Comparison of ENCODE assay signal across 1 cellular context in the genomic region with DNA sequence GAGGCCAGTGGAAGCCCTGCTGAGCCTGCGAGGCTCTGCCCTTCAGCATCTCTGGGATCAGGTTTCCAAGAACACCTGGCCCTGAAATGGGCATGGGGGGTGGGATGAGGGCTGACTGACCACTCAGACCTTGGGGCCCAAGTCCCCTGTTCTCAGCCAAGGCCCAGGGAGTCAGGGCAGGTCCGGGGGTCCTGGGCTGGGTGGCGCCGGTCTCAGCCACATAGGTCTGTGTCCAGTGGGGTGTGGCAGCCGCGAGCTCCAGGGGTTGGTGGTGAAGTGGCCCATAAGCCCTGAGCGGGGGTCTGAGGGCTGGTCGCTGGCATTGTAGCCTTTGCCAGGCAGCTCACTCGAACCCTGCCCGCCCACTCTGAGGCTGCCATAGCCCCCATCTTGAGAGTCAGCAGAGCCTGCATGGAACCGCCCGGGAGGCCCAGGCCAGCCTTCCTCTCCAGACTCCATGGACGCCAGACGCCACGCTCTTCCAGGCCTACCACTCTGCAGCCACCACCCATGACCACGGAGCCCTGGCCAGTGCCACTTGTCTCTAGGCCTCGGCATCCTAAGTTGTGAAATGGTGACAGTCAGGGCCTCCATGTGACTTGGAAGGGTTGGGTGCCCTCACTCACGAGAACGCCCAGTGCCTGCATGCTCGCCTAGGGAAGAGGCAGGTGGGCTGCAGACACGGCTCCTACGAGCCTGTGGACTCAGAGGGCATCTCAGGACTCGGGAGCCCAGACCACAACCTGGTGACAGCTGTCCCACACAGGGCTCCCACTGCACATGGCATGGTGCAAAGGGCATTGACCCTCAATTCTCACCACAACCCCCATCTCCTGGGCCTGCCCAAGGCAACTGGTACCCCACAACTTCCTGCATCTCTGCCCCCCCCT.
TF ChIP-seq lines count a peak whose summit lies in the region.

No MANE protein-coding gene starts in this region.

TF ChIP-seq in H1, 55 proteins besides CTCF, POLR2A, EP300 and RAD21:
- no peak for TF ChIP-seq NANOG (IDR thresholded peaks at IDR 0.05; ENCODE audit: insufficient read depth, low read depth, low read length, poor library complexity, severe bottlenecking)
- TF ChIP-seq, protein P1, sequence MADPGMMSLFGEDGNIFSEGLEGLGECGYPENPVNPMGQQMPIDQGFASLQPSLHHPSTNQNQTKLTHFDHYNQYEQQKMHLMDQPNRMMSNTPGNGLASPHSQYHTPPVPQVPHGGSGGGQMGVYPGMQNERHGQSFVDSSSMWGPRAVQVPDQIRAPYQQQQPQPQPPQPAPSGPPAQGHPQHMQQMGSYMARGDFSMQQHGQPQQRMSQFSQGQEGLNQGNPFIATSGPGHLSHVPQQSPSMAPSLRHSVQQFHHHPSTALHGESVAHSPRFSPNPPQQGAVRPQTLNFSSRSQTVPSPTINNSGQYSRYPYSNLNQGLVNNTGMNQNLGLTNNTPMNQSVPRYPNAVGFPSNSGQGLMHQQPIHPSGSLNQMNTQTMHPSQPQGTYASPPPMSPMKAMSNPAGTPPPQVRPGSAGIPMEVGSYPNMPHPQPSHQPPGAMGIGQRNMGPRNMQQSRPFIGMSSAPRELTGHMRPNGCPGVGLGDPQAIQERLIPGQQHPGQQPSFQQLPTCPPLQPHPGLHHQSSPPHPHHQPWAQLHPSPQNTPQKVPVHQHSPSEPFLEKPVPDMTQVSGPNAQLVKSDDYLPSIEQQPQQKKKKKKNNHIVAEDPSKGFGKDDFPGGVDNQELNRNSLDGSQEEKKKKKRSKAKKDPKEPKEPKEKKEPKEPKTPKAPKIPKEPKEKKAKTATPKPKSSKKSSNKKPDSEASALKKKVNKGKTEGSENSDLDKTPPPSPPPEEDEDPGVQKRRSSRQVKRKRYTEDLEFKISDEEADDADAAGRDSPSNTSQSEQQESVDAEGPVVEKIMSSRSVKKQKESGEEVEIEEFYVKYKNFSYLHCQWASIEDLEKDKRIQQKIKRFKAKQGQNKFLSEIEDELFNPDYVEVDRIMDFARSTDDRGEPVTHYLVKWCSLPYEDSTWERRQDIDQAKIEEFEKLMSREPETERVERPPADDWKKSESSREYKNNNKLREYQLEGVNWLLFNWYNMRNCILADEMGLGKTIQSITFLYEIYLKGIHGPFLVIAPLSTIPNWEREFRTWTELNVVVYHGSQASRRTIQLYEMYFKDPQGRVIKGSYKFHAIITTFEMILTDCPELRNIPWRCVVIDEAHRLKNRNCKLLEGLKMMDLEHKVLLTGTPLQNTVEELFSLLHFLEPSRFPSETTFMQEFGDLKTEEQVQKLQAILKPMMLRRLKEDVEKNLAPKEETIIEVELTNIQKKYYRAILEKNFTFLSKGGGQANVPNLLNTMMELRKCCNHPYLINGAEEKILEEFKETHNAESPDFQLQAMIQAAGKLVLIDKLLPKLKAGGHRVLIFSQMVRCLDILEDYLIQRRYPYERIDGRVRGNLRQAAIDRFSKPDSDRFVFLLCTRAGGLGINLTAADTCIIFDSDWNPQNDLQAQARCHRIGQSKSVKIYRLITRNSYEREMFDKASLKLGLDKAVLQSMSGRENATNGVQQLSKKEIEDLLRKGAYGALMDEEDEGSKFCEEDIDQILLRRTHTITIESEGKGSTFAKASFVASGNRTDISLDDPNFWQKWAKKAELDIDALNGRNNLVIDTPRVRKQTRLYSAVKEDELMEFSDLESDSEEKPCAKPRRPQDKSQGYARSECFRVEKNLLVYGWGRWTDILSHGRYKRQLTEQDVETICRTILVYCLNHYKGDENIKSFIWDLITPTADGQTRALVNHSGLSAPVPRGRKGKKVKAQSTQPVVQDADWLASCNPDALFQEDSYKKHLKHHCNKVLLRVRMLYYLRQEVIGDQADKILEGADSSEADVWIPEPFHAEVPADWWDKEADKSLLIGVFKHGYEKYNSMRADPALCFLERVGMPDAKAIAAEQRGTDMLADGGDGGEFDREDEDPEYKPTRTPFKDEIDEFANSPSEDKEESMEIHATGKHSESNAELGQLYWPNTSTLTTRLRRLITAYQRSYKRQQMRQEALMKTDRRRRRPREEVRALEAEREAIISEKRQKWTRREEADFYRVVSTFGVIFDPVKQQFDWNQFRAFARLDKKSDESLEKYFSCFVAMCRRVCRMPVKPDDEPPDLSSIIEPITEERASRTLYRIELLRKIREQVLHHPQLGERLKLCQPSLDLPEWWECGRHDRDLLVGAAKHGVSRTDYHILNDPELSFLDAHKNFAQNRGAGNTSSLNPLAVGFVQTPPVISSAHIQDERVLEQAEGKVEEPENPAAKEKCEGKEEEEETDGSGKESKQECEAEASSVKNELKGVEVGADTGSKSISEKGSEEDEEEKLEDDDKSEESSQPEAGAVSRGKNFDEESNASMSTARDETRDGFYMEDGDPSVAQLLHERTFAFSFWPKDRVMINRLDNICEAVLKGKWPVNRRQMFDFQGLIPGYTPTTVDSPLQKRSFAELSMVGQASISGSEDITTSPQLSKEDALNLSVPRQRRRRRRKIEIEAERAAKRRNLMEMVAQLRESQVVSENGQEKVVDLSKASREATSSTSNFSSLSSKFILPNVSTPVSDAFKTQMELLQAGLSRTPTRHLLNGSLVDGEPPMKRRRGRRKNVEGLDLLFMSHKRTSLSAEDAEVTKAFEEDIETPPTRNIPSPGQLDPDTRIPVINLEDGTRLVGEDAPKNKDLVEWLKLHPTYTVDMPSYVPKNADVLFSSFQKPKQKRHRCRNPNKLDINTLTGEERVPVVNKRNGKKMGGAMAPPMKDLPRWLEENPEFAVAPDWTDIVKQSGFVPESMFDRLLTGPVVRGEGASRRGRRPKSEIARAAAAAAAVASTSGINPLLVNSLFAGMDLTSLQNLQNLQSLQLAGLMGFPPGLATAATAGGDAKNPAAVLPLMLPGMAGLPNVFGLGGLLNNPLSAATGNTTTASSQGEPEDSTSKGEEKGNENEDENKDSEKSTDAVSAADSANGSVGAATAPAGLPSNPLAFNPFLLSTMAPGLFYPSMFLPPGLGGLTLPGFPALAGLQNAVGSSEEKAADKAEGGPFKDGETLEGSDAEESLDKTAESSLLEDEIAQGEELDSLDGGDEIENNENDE (IDR thresholded peaks at IDR 0.05; ENCODE audit: insufficient replicate concordance, low read length) = no peak
- no peak for TF ChIP-seq TBP (IDR thresholded peaks at IDR 0.05; ENCODE audit: low read depth, low read length)
